ENCODE assay signal across 8 cellular contexts in genomic region chr2:42810971-42811865, GRCh38. TPM values are rescaled to one million over a fixed set of nuclear protein-coding genes. Genes with fewer than 3 reads are reported as not detected.
DNase-seq lines count a peak whose midpoint lies in the region; ATAC-seq and TF ChIP-seq lines count a peak whose summit lies in the region.

No MANE protein-coding gene starts in this region.

- no peaks in the 10 kb centered on the region for H3K27me3 ChIP-seq in NT2/D1 (ENCODE audit: insufficient read depth, insufficient read length)

- H3K4me1 ChIP-seq in NT2/D1 (ENCODE audit: insufficient read depth, insufficient read length), result no peaks in the 10 kb centered on the region

- DNase-seq in 8988T (peak; percentile 41), GM13976 (ENCODE audit: low spot score) (peak; percentile 74), NT2/D1 (ENCODE audit: low read depth, low spot score) (no peak), head of caudate nucleus (peak; percentile 44 to 83 (median 71)), omental fat pad (ENCODE audit: low spot score) (no peak), ureter (ENCODE audit: low spot score) (peak; percentile 69)
- peak in 1 of 2 donors; percentile 57 for DNase-seq in activated naive CD4-positive, alpha-beta T cell treated with anti-CD3 and anti-CD28 coated beads, Interleukin-2, amount 50 U/mL, for 72 hours (ENCODE audit: low spot score in 2 of 2)

- H3K36me3 ChIP-seq in NT2/D1 (ENCODE audit: insufficient read depth, insufficient read length, low read length), result no peaks in the 10 kb centered on the region

- peaks cover 0 to 5% of the 10 kb centered on the region in 2 donors for H3K36me3 Mint-ChIP-seq in activated naive CD4-positive, alpha-beta T cell treated with anti-CD3 and anti-CD28 coated beads, Interleukin-2, amount 50 U/mL, for 72 hours

- H3K27ac Mint-ChIP-seq in activated naive CD4-positive, alpha-beta T cell treated with anti-CD3 and anti-CD28 coated beads, Interleukin-2, amount 50 U/mL, for 72 hours, result peak overlapping the region; percentile 98 to 99

- in situ Hi-C loops in GM13976 (cut with MboI; ENCODE audit: low sequenced_read_pairs, unreplicated experiment), result no loop called here

- intact Hi-C loops in head of caudate nucleus (cut with DNase I), result loop anchor here (5.0 to 10.0 kb wide), 2 partner anchors 416 to 784 kb away; partner anchors contain the start of genes THADA and ZFP36L2

- ATAC-seq in HG02943 (IDR thresholded peaks at IDR 0.05; ENCODE audit: low read depth, unreplicated experiment) (peak; percentile 15), omental fat pad (ENCODE audit: low FRiP score) (peak; percentile 18)
- ATAC-seq in activated naive CD4-positive, alpha-beta T cell treated with anti-CD3 and anti-CD28 coated beads, Interleukin-2, amount 50 U/mL, for 72 hours, result peak; percentile 13 to 15

- peaks cover 8% of the 10 kb centered on the region for H3K9me3 ChIP-seq in NT2/D1 (ENCODE audit: insufficient read depth, low read length)

- H3K9me3 Mint-ChIP-seq in activated naive CD4-positive, alpha-beta T cell treated with anti-CD3 and anti-CD28 coated beads, Interleukin-2, amount 50 U/mL, for 72 hours, result no peaks in the 10 kb centered on the region

- TF ChIP-seq CTCF in GM13976 (IDR thresholded peaks at IDR 0.05; ENCODE audit: borderline replicate concordance, control extremely low read depth, extremely low read depth, insufficient read depth, missing control alignments), result no peak
- TF ChIP-seq CTCF in omental fat pad (IDR thresholded peaks at IDR 0.05), result no peak

- peak overlapping the region; percentile 96 for H3K9ac ChIP-seq in NT2/D1 (ENCODE audit: insufficient read length, low read depth)

- peak overlapping the region; percentile 64 for H3K4me3 ChIP-seq in NT2/D1 (ENCODE audit: insufficient read length, low read depth)

RNA-seq across cellular contexts. Expression of gene HAAO, which starts 18.8 kb away (rescaled TPM):
- 1 to 10 TPM; 1.4 to 3.1 TPM for total RNA-seq in activated naive CD4-positive, alpha-beta T cell treated with anti-CD3 and anti-CD28 coated beads, Interleukin-2, amount 50 U/mL, for 72 hours
- total RNA-seq in omental fat pad (1 to 10 TPM; 3.0 to 7.2 (median 3.9) TPM), ureter (14.1 TPM)

RNA-seq across cellular contexts. Expression of gene OXER1, which starts 47.3 kb away (rescaled TPM):
- under 1 TPM; 0.25 to 0.54 TPM for total RNA-seq in activated naive CD4-positive, alpha-beta T cell treated with anti-CD3 and anti-CD28 coated beads, Interleukin-2, amount 50 U/mL, for 72 hours
- under 1 TPM in 3 of 4 donors, not detected in 1; 0.44 to 0.96 (median 0.65) TPM for total RNA-seq in omental fat pad
- 3.1 TPM for total RNA-seq in ureter

Comparison
In these comparisons a context has a peak if more than half of its experiments do, and no peak if none do; other contexts are left out.
1. DNase-seq: peak in 8988T (single experiment), GM13976 (single experiment), head of caudate nucleus (42 of 42) and ureter (single experiment); none in NT2/D1 (single experiment) and omental fat pad (single experiment).
2. Peak in every context shown above with its lines, with median percentiles within 50 percentile points of each other: ATAC-seq.